Comparison of ENCODE assay signal across 20 cellular contexts in genomic region chr11:30741039-30741550, GRCh38.
DNase-seq lines count a peak whose midpoint lies in the region; ATAC-seq, FAIRE-seq and TF ChIP-seq lines count a peak whose summit lies in the region.
"Had no signal": no experiment of that assay in that cellular context is flagged by ENCODE, and none has a peak within 500 bp of the region (broad histone marks: within the 10 kb centered on the region; RNA-seq: fewer than 3 reads in every experiment).

No MANE protein-coding gene starts in this region.

- H4K20me1 ChIP-seq in HepG2 (ENCODE audit: insufficient read depth, low read length), result no peaks in the 10 kb centered on the region

- BruUV-seq in HepG2 (replicated peaks; lab: Mats Ljungman, UMichigan), result no TSS peak

- TF ChIP-seq CTCF in HepG2 (CRISPR knock-in tag; IDR thresholded peaks at IDR 0.05) (no peak), right lobe of liver (IDR thresholded peaks at IDR 0.05) (no peak), mesothelial cell of epicardium (IDR thresholded peaks at IDR 0.05; ENCODE audit: unreplicated experiment) (no peak), brain microvascular endothelial cell (IDR thresholded peaks at IDR 0.05; ENCODE audit: low read depth, low read length, missing control alignments) (no peak)

- H3K27me3 ChIP-seq in HepG2 (ENCODE audit: control insufficient read depth in 1 of 2, insufficient read depth in 2 of 2, low read length in 2 of 2) (no peaks in the 10 kb centered on the region), right lobe of liver (no peaks in the 10 kb centered on the region), brain microvascular endothelial cell (replicated peaks) (no peaks in the 10 kb centered on the region)
- H3K27me3 ChIP-seq: Peyer's patch, spleen, thyroid gland had no signal

- H3K9ac ChIP-seq in HepG2 (ENCODE audit: insufficient read depth, low read depth, low read length), result no peak overlapping the region

- no peaks in the 10 kb centered on the region for H3K79me2 ChIP-seq in HepG2 (ENCODE audit: insufficient read depth, low read length)

- peaks cover 12% of the 10 kb centered on the region for H3K9me3 Mint-ChIP-seq in mesothelial cell of epicardium
- H3K9me3 Mint-ChIP-seq: activated CD4-positive, alpha-beta T cell treated with anti-CD3 and anti-CD28 coated beads, Interleukin-2, amount 10 ng/mL, durations not matched to agents 24 days and 14 days; natural killer cell treated with Interleukin-12 subunit alpha and Interleukin-12 subunit beta and Interleukin-15 and Interleukin-18, amount 100 ng/mL, for 72 hours had no signal

- H3K27ac ChIP-seq in HepG2 (ENCODE audit: extremely low read length, insufficient read depth, low read length) (no peak overlapping the region), right lobe of liver (no peak overlapping the region), brain microvascular endothelial cell (no peak overlapping the region)
- H3K27ac ChIP-seq: dorsolateral prefrontal cortex, Peyer's patch, spleen, thyroid gland had no signal

- ATAC-seq in HepG2, result no peak
- no peak for ATAC-seq in right lobe of liver
- ATAC-seq in HG02588 (IDR thresholded peaks at IDR 0.05; ENCODE audit: unreplicated experiment), result no peak
- ATAC-seq: left lobe of liver; natural killer cell treated with Interleukin-12 subunit alpha and Interleukin-12 subunit beta and Interleukin-15 and Interleukin-18, amount 100 ng/mL, for 72 hours had no signal

- peak overlapping the region; percentile 81 for H3K27ac Mint-ChIP-seq in mesothelial cell of epicardium
- H3K27ac Mint-ChIP-seq: activated CD4-positive, alpha-beta T cell treated with anti-CD3 and anti-CD28 coated beads, Interleukin-2, amount 10 ng/mL, durations not matched to agents 24 days and 14 days; natural killer cell treated with Interleukin-12 subunit alpha and Interleukin-12 subunit beta and Interleukin-15 and Interleukin-18, amount 100 ng/mL, for 72 hours had no signal

- H3K4me3 ChIP-seq in HepG2 (replicated peaks in 1 of 3; ENCODE audit: insufficient read depth in 1 of 3, low read depth in 2 of 3, low read length in 3 of 3) (no peak overlapping the region), right lobe of liver (no peak overlapping the region), brain microvascular endothelial cell (ENCODE audit: low read depth, low read length) (no peak overlapping the region)
- H3K4me3 ChIP-seq: dorsolateral prefrontal cortex, Peyer's patch, spleen, thyroid gland had no signal

- no peak for TF ChIP-seq RAD21 in HepG2 (CRISPR knock-in tag; IDR thresholded peaks at IDR 0.05)

- no peak for TF ChIP-seq EP300 in HepG2 (IDR thresholded peaks at IDR 0.05; ENCODE audit: low read depth in 2 of 2, low read length in 2 of 2)
- no peak for TF ChIP-seq EP300 in HepG2 (CRISPR knock-in tag; IDR thresholded peaks at IDR 0.05; ENCODE audit: borderline replicate concordance)

- H2AFZ ChIP-seq in HepG2 (ENCODE audit: low read length), result no peak overlapping the region

- no peaks in the 10 kb centered on the region for H3K9me3 ChIP-seq in HepG2 (ENCODE audit: low read length)
- H3K9me3 ChIP-seq in right lobe of liver, result no peaks in the 10 kb centered on the region
- H3K9me3 ChIP-seq: Peyer's patch, thyroid gland had no signal

- peaks cover 14% of the 10 kb centered on the region for H3K4me1 Mint-ChIP-seq in mesothelial cell of epicardium
- H3K4me1 Mint-ChIP-seq: activated CD4-positive, alpha-beta T cell treated with anti-CD3 and anti-CD28 coated beads, Interleukin-2, amount 10 ng/mL, durations not matched to agents 24 days and 14 days had no signal

- intact Hi-C loops in HepG2 (cut with micrococcal nuclease; ENCODE audit: unreplicated experiment) (no loop called here), right lobe of liver (cut with DNase I) (no loop called here)

- no peak overlapping the region for H3K4me2 ChIP-seq in HepG2 (ENCODE audit: low read depth, low read length)

- WGBS in HepG2 (ENCODE audit: low lambda C conversion rate), result 7% methylated on average over 10 of the region's 10 CpGs
- WGBS in right lobe of liver (ENCODE audit: insufficient coverage, low coverage, low lambda C conversion rate, missing lambda C conversion rate), result 92% methylated on average over 10 of the region's 10 CpGs

- peak overlapping the region; percentile 1 for H3K4me3 Mint-ChIP-seq in mesothelial cell of epicardium
- H3K4me3 Mint-ChIP-seq: activated CD4-positive, alpha-beta T cell treated with anti-CD3 and anti-CD28 coated beads, Interleukin-2, amount 10 ng/mL, durations not matched to agents 24 days and 14 days; natural killer cell treated with Interleukin-12 subunit alpha and Interleukin-12 subunit beta and Interleukin-15 and Interleukin-18, amount 100 ng/mL, for 72 hours had no signal

- no peak for FAIRE-seq in HepG2 (lab: Jason Lieb, UNC)

- POLR2A ChIA-PET in HepG2 (lab: Yijun Ruan, JAX), result no interaction called here

- no peaks in the 10 kb centered on the region for H3K36me3 Mint-ChIP-seq in mesothelial cell of epicardium
- H3K36me3 Mint-ChIP-seq: natural killer cell treated with Interleukin-12 subunit alpha and Interleukin-12 subunit beta and Interleukin-15 and Interleukin-18, amount 100 ng/mL, for 72 hours had no signal

- in situ Hi-C loops in HepG2 (cut with HindIII; ENCODE audit: extremely low pct_ligation_motif_present, low pct_unique_long_range_greater_than_20kb), result no loop called here
- in situ Hi-C loops in brain microvascular endothelial cell (cut with HindIII; ENCODE audit: low pct_ligation_motif_present, low sequenced_read_pairs), result no loop called here

- CTCF ChIA-PET in HepG2 (lab: Yijun Ruan, JAX; ENCODE audit: low intra/inter-chr PET ratio, low total read pairs), result no interaction called here

- H3K4me1 ChIP-seq in HepG2 (ENCODE audit: insufficient read depth, low read length), result no peaks in the 10 kb centered on the region
- H3K4me1 ChIP-seq in right lobe of liver, result no peaks in the 10 kb centered on the region
- H3K4me1 ChIP-seq: Peyer's patch, spleen had no signal

- H3K36me3 ChIP-seq in HepG2 (replicated peaks in 1 of 2; ENCODE audit: control insufficient read depth in 1 of 2, insufficient read depth in 2 of 2, low read length in 2 of 2) (no peaks in the 10 kb centered on the region), right lobe of liver (no peaks in the 10 kb centered on the region), brain microvascular endothelial cell (replicated peaks) (no peaks in the 10 kb centered on the region)
- H3K36me3 ChIP-seq: Peyer's patch, spleen, thyroid gland had no signal

- H3K27me3 Mint-ChIP-seq in mesothelial cell of epicardium (ENCODE audit: low read depth), result no peaks in the 10 kb centered on the region
- H3K27me3 Mint-ChIP-seq: activated CD4-positive, alpha-beta T cell treated with anti-CD3 and anti-CD28 coated beads, Interleukin-2, amount 10 ng/mL, durations not matched to agents 24 days and 14 days had no signal

- TF ChIP-seq POLR2A in HepG2 (IDR thresholded peaks at IDR 0.05; ENCODE audit: insufficient read depth in 1 of 2, low read depth in 2 of 2, low read length in 2 of 2) (no peak), right lobe of liver (IDR thresholded peaks at IDR 0.05) (no peak)

- DNase-seq in HepG2 (ENCODE audit: low spot score), result peak; percentile 13
- DNase-seq in right lobe of liver, result no peak
- peak; percentile 100 for DNase-seq in amniotic epithelial cell (ENCODE audit: low read depth)
- no peak for DNase-seq in mesothelial cell of epicardium (ENCODE audit: low spot score in 2 of 2, unreplicated experiment in 2 of 2)
- DNase-seq in DMS153 treated with DMSO at 0.1 percent for 48 hours (lab: John Stamatoyannopoulos, UW; ENCODE audit: unreplicated experiment), result no peak
- DNase-seq in DMS 273 (lab: John Stamatoyannopoulos, UW; ENCODE audit: unreplicated experiment), result no peak
- DNase-seq in brain microvascular endothelial cell, result no peak
- DNase-seq: activated CD4-positive, alpha-beta T cell treated with anti-CD3 and anti-CD28 coated beads, Interleukin-2, amount 10 ng/mL, durations not matched to agents 24 days and 14 days; activated T-cell treated with anti-CD3 and anti-CD28 coated beads, Interleukin-2, amount 50 U/mL, for 48 hours; AML-193; amygdala; dorsolateral prefrontal cortex; NCI-H1105 treated with DMSO at 0.1 percent for 48 hours; Peyer's patch; spleen; T-helper 2 cell; thyroid gland had no signal

TF ChIP-seq in HepG2, 621 proteins besides CTCF, POLR2A, EP300 and RAD21 (continues in another document):
- TF ChIP-seq ZBTB37 (CRISPR knock-in tag; IDR thresholded peaks at IDR 0.05) (no peak), ZNF670 (CRISPR knock-in tag; IDR thresholded peaks at IDR 0.05; ENCODE audit: borderline replicate concordance) (no peak)

Comparison
In these comparisons a context has a peak if more than half of its experiments do, and no peak if none do; other contexts are left out.
1. DNase-seq: peak in HepG2 (single experiment) and amniotic epithelial cell (single experiment); none in right lobe of liver (0 of 3), mesothelial cell of epicardium (0 of 2), DMS153 treated with DMSO at 0.1 percent for 48 hours (single experiment), DMS 273 (single experiment) and brain microvascular endothelial cell (single experiment).